1 cellular context compared by ENCODE assay signal in genomic region chr2:151682459-151683003, GRCh38.
TF ChIP-seq lines count a peak whose summit lies in the region.

No MANE protein-coding gene starts in this region.

TF ChIP-seq in WTC11, 78 proteins besides CTCF, POLR2A, EP300 and RAD21 (continued from another document):
- TF ChIP-seq AR (CRISPR knock-in tag; IDR thresholded peaks at IDR 0.05) (no peak), ARID4B (CRISPR knock-in tag; IDR thresholded peaks at IDR 0.05; ENCODE audit: borderline replicate concordance) (no peak), RORB (CRISPR knock-in tag; IDR thresholded peaks at IDR 0.05) (no peak), ZNF317 (CRISPR knock-in tag; IDR thresholded peaks at IDR 0.05; ENCODE audit: borderline replicate concordance, low read depth) (no peak), SMAD3 (CRISPR knock-in tag; IDR thresholded peaks at IDR 0.05; ENCODE audit: borderline replicate concordance) (no peak), ZBTB21 (CRISPR knock-in tag; IDR thresholded peaks at IDR 0.05; ENCODE audit: borderline replicate concordance) (no peak), FOXP1 (CRISPR knock-in tag; IDR thresholded peaks at IDR 0.05; ENCODE audit: borderline replicate concordance) (no peak), ZNF121 (CRISPR knock-in tag; IDR thresholded peaks at IDR 0.05) (no peak), ZNF423 (CRISPR knock-in tag; IDR thresholded peaks at IDR 0.05) (no peak), TEAD1 (CRISPR knock-in tag; IDR thresholded peaks at IDR 0.05) (no peak), IRF2 (CRISPR knock-in tag; IDR thresholded peaks at IDR 0.05; ENCODE audit: borderline replicate concordance, low read depth) (no peak)
